In genomic region chr3:57594144-57594543, GRCh38 we compare ENCODE assay signal across 10 cellular contexts. TPM values are rescaled to one million over a fixed set of nuclear protein-coding genes. Genes with fewer than 3 reads are reported as not detected.
DNase-seq lines count a peak whose midpoint lies in the region; TF ChIP-seq lines count a peak whose summit lies in the region.
"Had no signal": no experiment of that assay in that cellular context is flagged by ENCODE, and none has a peak within 500 bp of the region (broad histone marks: within the 10 kb centered on the region; RNA-seq: fewer than 3 reads in every experiment).

No MANE protein-coding gene starts in this region.

- peaks cover 0 to 42% (median 0%) of the 10 kb centered on the region in 3 donors for H3K36me3 Mint-ChIP-seq in CD8-positive, alpha-beta memory T cell
- H3K36me3 Mint-ChIP-seq in neural crest cell (ENCODE audit: low read depth): no peaks in the 10 kb centered on the region

- H3K4me2 ChIP-seq in OCI-LY3 (ENCODE audit: low read length): 0 out of 2 replicates have a peak overlapping the region, but pooled peaks have one; percentile 76

- H3K9me3 ChIP-seq in CD8-positive, alpha-beta memory T cell (ENCODE audit: low read length): no peaks in the 10 kb centered on the region
- H3K9me3 ChIP-seq in OCI-LY3 (ENCODE audit: insufficient read depth, low read length): no peaks in the 10 kb centered on the region

- H3K4me3 Mint-ChIP-seq in CD8-positive, alpha-beta memory T cell: peak overlapping the region in 5 of 7 donors; percentile 10 to 87 (median 41)
- H3K4me3 Mint-ChIP-seq in neural crest cell: peak overlapping the region; percentile 94

- peaks cover 25% of the 10 kb centered on the region for H3K4me1 ChIP-seq in CD8-positive, alpha-beta memory T cell (ENCODE audit: insufficient read depth, low read length)
- H3K4me1 ChIP-seq in OCI-LY3 (ENCODE audit: low read length): peaks cover 17% of the 10 kb centered on the region

- no peaks in the 10 kb centered on the region for H3K36me3 ChIP-seq in CD8-positive, alpha-beta memory T cell (ENCODE audit: insufficient read depth, low read length)
- H3K36me3 ChIP-seq in OCI-LY3 (replicated peaks; ENCODE audit: low read depth, low read length): peaks cover 22% of the 10 kb centered on the region

- POLR2A ChIA-PET in CD8-positive, alpha-beta memory T cell (lab: Charles Lee): interaction anchor here (0.7 kb wide), 1 partner anchor 98 kb away, joined by 3 read pairs; no protein-coding TSS in a partner anchor

- H3K9ac ChIP-seq in OCI-LY3 (ENCODE audit: low read length): no peak overlapping the region

- H3K27me3 Mint-ChIP-seq in CD8-positive, alpha-beta memory T cell: peaks cover 0 to 1% of the 10 kb centered on the region in 2 donors
- H3K27me3 Mint-ChIP-seq in neural crest cell (ENCODE audit: low read depth): no peaks in the 10 kb centered on the region

- peaks cover 92% of the 10 kb centered on the region for H3K79me2 ChIP-seq in OCI-LY3 (ENCODE audit: low read length)

- no peak overlapping the region for H3K4me3 ChIP-seq in CD8-positive, alpha-beta memory T cell (ENCODE audit: low read length)
- H3K4me3 ChIP-seq in OCI-LY3 (ENCODE audit: low read length) (no peak overlapping the region), choroid plexus epithelial cell (ENCODE audit: low read depth, low read length) (peak overlapping the region; percentile 99)

- TF ChIP-seq CTCF in OCI-LY3 (IDR thresholded peaks at IDR 0.05; ENCODE audit: low read depth, low read length): no peak
- TF ChIP-seq CTCF in choroid plexus epithelial cell (conservative IDR thresholded peaks at IDR 0.05; ENCODE audit: low read depth, low read length): no peak
- no peak for TF ChIP-seq CTCF in neural crest cell (conservative IDR thresholded peaks at IDR 0.05)

- no peak overlapping the region for H3K27ac ChIP-seq in CD8-positive, alpha-beta memory T cell (ENCODE audit: low read depth, low read length)
- no peak overlapping the region for H3K27ac ChIP-seq in OCI-LY3 (ENCODE audit: low read length)

- H4K20me1 ChIP-seq in OCI-LY3 (ENCODE audit: insufficient read depth, low read length): peaks cover 51% of the 10 kb centered on the region

- no peak overlapping the region for H2AFZ ChIP-seq in OCI-LY3 (ENCODE audit: low read depth, low read length)

- peak overlapping the region in 4 of 8 donors; percentile 25 to 97 (median 56) for H3K27ac Mint-ChIP-seq in CD8-positive, alpha-beta memory T cell
- no peak overlapping the region for H3K27ac Mint-ChIP-seq in neural crest cell (ENCODE audit: unreplicated experiment)

- H3K4me1 Mint-ChIP-seq in CD8-positive, alpha-beta memory T cell: peaks cover 59 to 72% (median 67%) of the 10 kb centered on the region in 3 donors
- peaks cover 38% of the 10 kb centered on the region for H3K4me1 Mint-ChIP-seq in neural crest cell

- H3K9me3 Mint-ChIP-seq in CD8-positive, alpha-beta memory T cell: no peaks in the 10 kb centered on the region
- H3K9me3 Mint-ChIP-seq in neural crest cell: no peaks in the 10 kb centered on the region

- H3K27me3 ChIP-seq in CD8-positive, alpha-beta memory T cell (ENCODE audit: insufficient read depth, low read length, poor library complexity, severe bottlenecking): no peaks in the 10 kb centered on the region
- no peaks in the 10 kb centered on the region for H3K27me3 ChIP-seq in OCI-LY3 (ENCODE audit: low read depth, low read length)

- DNase-seq in CD8-positive, alpha-beta memory T cell: no peak
- DNase-seq in choroid plexus epithelial cell (ENCODE audit: low read depth) (no peak), neural crest cell (ENCODE audit: low read depth, low spot score) (no peak), activated gamma-delta T cell (lab: John Stamatoyannopoulos, UW) (no peak), GDM1 (lab: John Stamatoyannopoulos, UW) (no peak), NCI-H1436 treated with DMSO at 0.1 percent for 48 hours (lab: John Stamatoyannopoulos, UW) (no peak), SIG-M5 treated with dmso at 0.1 percent for 504 hours (lab: John Stamatoyannopoulos, UW; ENCODE audit: unreplicated experiment) (no peak)
- DNase-seq: amygdala, NCI-H1048 had no signal

- CTCF ChIA-PET in CD8-positive, alpha-beta memory T cell (lab: Charles Lee): no interaction called here

RNA-seq across cellular contexts. Expression of gene ARF4, which starts 3.0 kb away (rescaled TPM):
- 10 to 100 TPM; 74.4 to 78.5 TPM for total RNA-seq in CD8-positive, alpha-beta memory T cell
- 124 TPM for polyA plus RNA-seq in CD8-positive, alpha-beta memory T cell
- total RNA-seq in neural crest cell: 113 and 123 TPM in 2 replicates

RNA-seq across cellular contexts. Expression of gene PDE12, which starts 38.1 kb away (rescaled TPM):
- 10 to 100 TPM; 31.6 to 33.3 TPM for total RNA-seq in CD8-positive, alpha-beta memory T cell
- 15.5 TPM for polyA plus RNA-seq in CD8-positive, alpha-beta memory T cell
- total RNA-seq in neural crest cell: 19.5 and 20.0 TPM in 2 replicates

RNA-seq across cellular contexts. Expression of gene DNAH12, which starts 50.0 kb away (rescaled TPM):
- under 1 TPM; 0.09 to 0.13 TPM for total RNA-seq in CD8-positive, alpha-beta memory T cell
- not detected for polyA plus RNA-seq in CD8-positive, alpha-beta memory T cell
- 0.09 and 0.34 TPM in 2 replicates for total RNA-seq in neural crest cell
